Comparison of ENCODE assay signal across 1 cellular context in genomic region chr4:153038493-153039311, GRCh38.
TF ChIP-seq lines count a peak whose summit lies in the region.

No MANE protein-coding gene starts in this region.

TF ChIP-seq in HepG2, 621 proteins besides CTCF, POLR2A, EP300 and RAD21 (continued from another document and continues in another):
- TF ChIP-seq HOMEZ (CRISPR knock-in tag; IDR thresholded peaks at IDR 0.05; ENCODE audit: low read depth) (0 out of 2 replicates have a peak, but pooled peaks have one; percentile 15), XBP1 (CRISPR knock-in tag; IDR thresholded peaks at IDR 0.05) (no peak), ZNF350 (CRISPR knock-in tag; IDR thresholded peaks at IDR 0.05; ENCODE audit: borderline replicate concordance, low read depth) (peak; percentile 47; the same call in 1 of the 2 replicates), TBX2 (CRISPR knock-in tag; IDR thresholded peaks at IDR 0.05; ENCODE audit: borderline replicate concordance) (peak; percentile 81), CCDC6 (CRISPR knock-in tag; IDR thresholded peaks at IDR 0.05) (no peak), KLF12 (CRISPR knock-in tag; IDR thresholded peaks at IDR 0.05; ENCODE audit: borderline replicate concordance) (no peak), YEATS2 (CRISPR knock-in tag; IDR thresholded peaks at IDR 0.05; ENCODE audit: borderline replicate concordance) (no peak), PRPF4 (IDR thresholded peaks at IDR 0.05; ENCODE audit: low read depth, low read length, poor library complexity, severe bottlenecking) (no peak), HMG20A (CRISPR knock-in tag; IDR thresholded peaks at IDR 0.05; ENCODE audit: borderline replicate concordance) (peak; percentile 53; the same call in 1 of the 2 replicates), KMT2B (CRISPR knock-in tag; IDR thresholded peaks at IDR 0.05) (0 out of 2 replicates have a peak, but pooled peaks have one; percentile 28), MEF2D (CRISPR knock-in tag; IDR thresholded peaks at IDR 0.05) (peak; percentile 96), ZNF646 (CRISPR knock-in tag; IDR thresholded peaks at IDR 0.05) (no peak), ZNF30 (CRISPR knock-in tag; IDR thresholded peaks at IDR 0.05) (no peak), SNAPC4 (CRISPR knock-in tag; IDR thresholded peaks at IDR 0.05) (no peak), MYNN (CRISPR knock-in tag; IDR thresholded peaks at IDR 0.05; ENCODE audit: low read depth) (no peak), SETDB1 (CRISPR knock-in tag; IDR thresholded peaks at IDR 0.05; ENCODE audit: borderline replicate concordance) (no peak), ZNF275 (CRISPR knock-in tag; IDR thresholded peaks at IDR 0.05; ENCODE audit: borderline replicate concordance) (no peak), ZBTB44 (CRISPR knock-in tag; IDR thresholded peaks at IDR 0.05) (no peak), NFE2L2 (IDR thresholded peaks at IDR 0.05; ENCODE audit: low read length) (no peak), TFDP2 (CRISPR knock-in tag; IDR thresholded peaks at IDR 0.05) (no peak), MXD4 (CRISPR knock-in tag; IDR thresholded peaks at IDR 0.05) (no peak), MIER2 (CRISPR knock-in tag; IDR thresholded peaks at IDR 0.05) (peak; percentile 28; the same call in 1 of the 2 replicates), HNF1B (CRISPR knock-in tag; IDR thresholded peaks at IDR 0.05) (peak; percentile 81), SUZ12 (IDR thresholded peaks at IDR 0.05; ENCODE audit: low read depth, low read length) (no peak), ZNF770 (CRISPR knock-in tag; IDR thresholded peaks at IDR 0.05) (no peak), CREM (IDR thresholded peaks at IDR 0.05) (peak; percentile 49; the same call in 1 of the 2 replicates), CREM (CRISPR knock-in tag; IDR thresholded peaks at IDR 0.05) (no peak), TARDBP (CRISPR knock-in tag; IDR thresholded peaks at IDR 0.05) (peak; percentile 54), THAP7 (CRISPR knock-in tag; IDR thresholded peaks at IDR 0.05) (no peak), MAZ (IDR thresholded peaks at IDR 0.05; ENCODE audit: borderline replicate concordance, low read depth, low read length) (no peak), MAZ (CRISPR knock-in tag; IDR thresholded peaks at IDR 0.05; ENCODE audit: low read depth) (0 out of 2 replicates have a peak, but pooled peaks have one; percentile 42), SOX6 (IDR thresholded peaks at IDR 0.05) (no peak), SOX6 (CRISPR knock-in tag; IDR thresholded peaks at IDR 0.05) (peak; percentile 78)
